In the genomic region with DNA sequence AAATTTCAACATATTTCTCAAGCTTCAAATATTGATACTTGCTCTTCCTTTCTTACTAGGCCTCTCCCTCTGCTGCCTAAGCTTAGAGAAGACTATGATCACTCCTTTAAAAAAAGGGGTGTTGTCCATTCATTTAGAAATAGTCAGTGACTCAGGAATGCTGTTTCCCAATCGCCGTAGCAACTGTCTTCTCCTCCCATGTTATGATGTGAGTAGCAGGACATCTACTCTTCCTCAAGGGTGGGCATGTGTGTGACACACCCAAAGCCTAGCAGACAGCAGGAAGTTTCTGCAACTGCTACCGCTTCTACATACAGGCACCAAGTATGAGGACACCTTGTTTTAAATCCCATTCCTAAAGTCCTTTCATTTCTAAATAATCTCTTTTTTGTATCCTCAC, we compare ENCODE assay signal across 8 cellular contexts. TPM values are rescaled to one million over a fixed set of nuclear protein-coding genes. Genes with fewer than 3 reads are reported as not detected.
DNase-seq lines count a peak whose midpoint lies in the region; ATAC-seq, FAIRE-seq and TF ChIP-seq lines count a peak whose summit lies in the region.

No MANE protein-coding gene starts in this region.

- H3K27ac Mint-ChIP-seq in activated CD4-positive, alpha-beta memory T cell treated with anti-CD3 and anti-CD28 coated beads for 36 hours, result peak overlapping the region; percentile 77

- H3K27me3 ChIP-seq in BJ (ENCODE audit: control insufficient read depth, insufficient read depth, low read length) (no peaks in the 10 kb centered on the region), heart left ventricle (no peaks in the 10 kb centered on the region)

- H3K4me3 ChIP-seq in BJ (ENCODE audit: low read depth, low read length), result no peak overlapping the region
- peak overlapping the region in 2 of 12 donors; percentile 1 to 2 for H3K4me3 ChIP-seq in heart left ventricle
- H3K4me3 ChIP-seq in skin epidermis, result no peak overlapping the region

- H3K9me3 ChIP-seq in heart left ventricle, result no peaks in the 10 kb centered on the region

- peak; percentile 23 for FAIRE-seq in HTR-8/SVneo (lab: Jason Lieb, UNC)

- TF ChIP-seq CTCF in BJ (IDR thresholded peaks at IDR 0.05; ENCODE audit: insufficient read depth, low read depth, low read length) (no peak), heart left ventricle (IDR thresholded peaks at IDR 0.05) (no peak)

- POLR2A ChIA-PET in BJ (lab: Charles Lee), result no interaction called here
- POLR2A ChIA-PET in activated CD4-positive, alpha-beta memory T cell treated with anti-CD3 and anti-CD28 coated beads for 36 hours (lab: Charles Lee), result interaction anchor here (0.8 to 6.9 kb wide), 4 partner anchors 9 to 34 kb away, joined by 3 to 51 read pairs (median 3); a partner anchor contains a TSS

- ATAC-seq in heart left ventricle (peak; percentile 82 to 95 (median 91)), HG02588 (IDR thresholded peaks at IDR 0.05; ENCODE audit: unreplicated experiment) (no peak)

- H3K27ac ChIP-seq in heart left ventricle (peak overlapping the region in 11 of 12 donors; percentile 46 to 92 (median 67)), skin epidermis (peak overlapping the region in 20 of 21 experiments; percentile 10 to 86 (median 77))

- intact Hi-C loops in activated CD4-positive, alpha-beta memory T cell treated with anti-CD3 and anti-CD28 coated beads for 36 hours (cut with micrococcal nuclease), result no loop called here
- intact Hi-C loops in heart left ventricle (cut with DNase I), result no loop called here

- peak overlapping the region; percentile 27 for H3K4me3 Mint-ChIP-seq in activated CD4-positive, alpha-beta memory T cell treated with anti-CD3 and anti-CD28 coated beads for 36 hours

- H3K36me3 Mint-ChIP-seq in activated CD4-positive, alpha-beta memory T cell treated with anti-CD3 and anti-CD28 coated beads for 36 hours, result no peaks in the 10 kb centered on the region

- peak; percentile 94 for DNase-seq in BJ (ENCODE audit: low read depth)
- peak; percentile 81 for DNase-seq in HTR-8/SVneo (ENCODE audit: insufficient read length, low spot score)
- DNase-seq in activated CD4-positive, alpha-beta memory T cell treated with anti-CD3 and anti-CD28 coated beads for 36 hours, result peak; percentile 46
- peak in 4 of 5 donors; percentile 46 to 76 (median 58) for DNase-seq in heart left ventricle
- DNase-seq in NCI-H2029 (lab: John Stamatoyannopoulos, UW), result no peak
- DNase-seq in NCI-H2107 treated with DMSO at 0.1 percent for 48 hours (lab: John Stamatoyannopoulos, UW; ENCODE audit: unreplicated experiment), result no peak

- H3K36me3 ChIP-seq in BJ (ENCODE audit: control insufficient read depth, insufficient read depth, low read length) (no peaks in the 10 kb centered on the region), heart left ventricle (no peaks in the 10 kb centered on the region)

- WGBS in heart left ventricle, 4 donors, result 30 to 45% (median 36%) methylated on average over 3 of the region's 3 CpGs

- peak in 1 of 2 donors; percentile 25 for TF ChIP-seq POLR2A in heart left ventricle (IDR thresholded peaks at IDR 0.05)

- no peaks in the 10 kb centered on the region for H3K27me3 Mint-ChIP-seq in activated CD4-positive, alpha-beta memory T cell treated with anti-CD3 and anti-CD28 coated beads for 36 hours

- peaks cover 86% of the 10 kb centered on the region for H3K4me1 Mint-ChIP-seq in activated CD4-positive, alpha-beta memory T cell treated with anti-CD3 and anti-CD28 coated beads for 36 hours (ENCODE audit: low read depth)

- no peaks in the 10 kb centered on the region for H3K9me3 Mint-ChIP-seq in activated CD4-positive, alpha-beta memory T cell treated with anti-CD3 and anti-CD28 coated beads for 36 hours

- CTCF ChIA-PET in BJ (lab: Yijun Ruan, JAX), result interaction anchor here (0.7 to 8.7 kb wide), 6 partner anchors 10 to 37 kb away, joined by 3 to 81 read pairs (median 6); a partner anchor contains a TSS
- CTCF ChIA-PET in activated CD4-positive, alpha-beta memory T cell treated with anti-CD3 and anti-CD28 coated beads for 36 hours (lab: Charles Lee), result interaction anchor here (0.9 to 9.0 kb wide), 6 partner anchors 11 to 46 kb away, joined by 3 to 106 read pairs (median 8); a partner anchor contains a TSS

- peaks cover 0 to 92% (median 51%) of the 10 kb centered on the region in 12 donors for H3K4me1 ChIP-seq in heart left ventricle

RNA-seq across cellular contexts. Expression of a gene that starts 14.5 kb away (rescaled TPM):
- polyA plus RNA-seq in BJ (2011; rRNA removed) (23.3 and 36.6 TPM in 2 replicates), heart left ventricle (10 to 100 TPM; 29.9 to 79.6 TPM)
- 81.2 and 95.8 TPM in 2 replicates for polyA minus RNA-seq in BJ (2011; rRNA and poly(A)+ RNA removed)
- 100 to 1,000 TPM; 225 to 227 TPM for total RNA-seq in activated CD4-positive, alpha-beta memory T cell treated with anti-CD3 and anti-CD28 coated beads for 36 hours
- 100 to 1,000 TPM in 1 of 9 donors, 10 to 100 TPM in 8; 38.8 to 137 (median 61.5) TPM for total RNA-seq in heart left ventricle

RNA-seq across cellular contexts. Expression of a gene that starts 32.3 kb away (rescaled TPM):
- 84.2 and 97.8 TPM in 2 replicates for polyA plus RNA-seq in BJ (2011; rRNA removed)
- 39.2 and 58.6 TPM in 2 replicates for polyA minus RNA-seq in BJ (2011; rRNA and poly(A)+ RNA removed)
- total RNA-seq in activated CD4-positive, alpha-beta memory T cell treated with anti-CD3 and anti-CD28 coated beads for 36 hours, result 10 to 100 TPM; 65.2 to 71.5 TPM
- total RNA-seq in heart left ventricle, result 10 to 100 TPM; 24.5 to 39.0 (median 32.2) TPM
- polyA plus RNA-seq in heart left ventricle, result 10 to 100 TPM; 33.3 TPM

RNA-seq across cellular contexts. Expression of a gene that starts 32.5 kb away (rescaled TPM):
- polyA plus RNA-seq in BJ (2011; rRNA removed) (3.7 and 5.0 TPM in 2 replicates), heart left ventricle (1 to 10 TPM in 1 of 2 donors, under 1 TPM in 1; 0.88 to 2.7 TPM)
- 2.5 and 3.3 TPM in 2 replicates for polyA minus RNA-seq in BJ (2011; rRNA and poly(A)+ RNA removed)
- total RNA-seq in activated CD4-positive, alpha-beta memory T cell treated with anti-CD3 and anti-CD28 coated beads for 36 hours, result 10 to 100 TPM; 17.8 to 17.9 TPM
- total RNA-seq in heart left ventricle, result 1 to 10 TPM in 3 of 9 donors, under 1 TPM in 6; 0.25 to 2.5 (median 0.65) TPM

RNA-seq across cellular contexts. Expression of a gene that starts 46.9 kb away (rescaled TPM):
- polyA plus RNA-seq in BJ (2011; rRNA removed) (35.8 and 45.8 TPM in 2 replicates), heart left ventricle (1 to 10 TPM; 2.5 to 2.9 TPM)
- 28.2 and 36.2 TPM in 2 replicates for polyA minus RNA-seq in BJ (2011; rRNA and poly(A)+ RNA removed)
- total RNA-seq in activated CD4-positive, alpha-beta memory T cell treated with anti-CD3 and anti-CD28 coated beads for 36 hours, result 10 to 100 TPM; 40.1 to 46.0 TPM
- total RNA-seq in heart left ventricle, result 1 to 10 TPM; 1.2 to 8.8 (median 2.3) TPM

Comparison
In these comparisons a context has a peak if more than half of its experiments do, and no peak if none do; other contexts are left out.
1. DNase-seq: peak in BJ (single experiment), HTR-8/SVneo (single experiment), activated CD4-positive, alpha-beta memory T cell treated with anti-CD3 and anti-CD28 coated beads for 36 hours (single experiment) and heart left ventricle (4 of 5); none in NCI-H2029 (single experiment) and NCI-H2107 treated with DMSO at 0.1 percent for 48 hours (single experiment).
2. RNA of a gene that starts 32.5 kb away (total RNA-seq): 17.8 to 17.9 TPM in activated CD4-positive, alpha-beta memory T cell treated with anti-CD3 and anti-CD28 coated beads for 36 hours; 0.25 to 2.5 TPM in heart left ventricle; every median in the first group is over 4 times any median in the second.